Comparison of ENCODE assay signal across 8 cellular contexts in genomic region chr12:3604750-3605638, GRCh38.
DNase-seq lines count a peak whose midpoint lies in the region; ATAC-seq and TF ChIP-seq lines count a peak whose summit lies in the region.

No MANE protein-coding gene starts in this region.

- TF ChIP-seq CTCF in body of pancreas (IDR thresholded peaks at IDR 0.05) (no peak), suprapubic skin (IDR thresholded peaks at IDR 0.05) (no peak)

- TF ChIP-seq POLR2A in body of pancreas (IDR thresholded peaks at IDR 0.05) (no peak), suprapubic skin (IDR thresholded peaks at IDR 0.05) (no peak)

- peaks cover 48 to 66% (median 61%) of the 10 kb centered on the region in 10 experiments for H3K4me1 ChIP-seq in BLaER1 treated with 17β-estradiol and CSF1 and Interleukin-3, amounts not matched to agents 10 nM and 100 nM
- no peaks in the 10 kb centered on the region for H3K4me1 ChIP-seq in body of pancreas
- H3K4me1 ChIP-seq in suprapubic skin = peaks cover 13% of the 10 kb centered on the region

- H3K27ac ChIP-seq in BLaER1 treated with 17β-estradiol and CSF1 and Interleukin-3, amounts not matched to agents 10 nM and 100 nM = peak overlapping the region in 10 of 11 experiments; percentile 35 to 83 (median 74); a peak in 19 of 22 replicates
- H3K27ac ChIP-seq in body of pancreas (no peak overlapping the region), suprapubic skin (no peak overlapping the region)

- peaks cover 0 to 21% (median 0%) of the 10 kb centered on the region in 11 experiments; a peak in 2 of 22 replicates for H4K20me1 ChIP-seq in BLaER1 treated with 17β-estradiol and CSF1 and Interleukin-3, amounts not matched to agents 10 nM and 100 nM

- peak overlapping the region in 5 of 10 experiments; percentile 0 to 53 (median 16); a peak in 4 of 20 replicates for H3K4me3 ChIP-seq in BLaER1 treated with 17β-estradiol and CSF1 and Interleukin-3, amounts not matched to agents 10 nM and 100 nM
- H3K4me3 ChIP-seq in body of pancreas (no peak overlapping the region), suprapubic skin (no peak overlapping the region)

- WGBS in body of pancreas, 2 donors = 23 to 24% methylated on average over 14 of the region's 14 CpGs
- WGBS in suprapubic skin = 5% methylated on average over 11 of the region's 14 CpGs

- TF ChIP-seq EP300 in suprapubic skin (IDR thresholded peaks at IDR 0.05) = no peak

- H3K9ac ChIP-seq in BLaER1 treated with 17β-estradiol and CSF1 and Interleukin-3, amounts not matched to agents 10 nM and 100 nM = peak overlapping the region in 10 of 11 experiments; percentile 8 to 70 (median 58); a peak in 18 of 22 replicates

- H3K9me3 ChIP-seq in BLaER1 treated with 17β-estradiol and CSF1 and Interleukin-3, amounts not matched to agents 10 nM and 100 nM (replicated peaks in 1 of 11) = peaks cover 8 to 15% (median 12%) of the 10 kb centered on the region in 11 experiments
- H3K9me3 ChIP-seq in body of pancreas (no peaks in the 10 kb centered on the region), suprapubic skin (no peaks in the 10 kb centered on the region)

- DNase-seq in NCI-H1417 treated with DMSO at 0.1 percent for 48 hours (lab: John Stamatoyannopoulos, UW) = peak; percentile 78
- DNase-seq in body of pancreas = peak; percentile 57 to 80 (median 63)
- no peak for DNase-seq in left lobe of liver (ENCODE audit: low spot score)
- no peak for DNase-seq in NCI-H187 treated with DMSO at 0.1 percent for 48 hours (lab: John Stamatoyannopoulos, UW)
- no peak for DNase-seq in suprapubic skin (ENCODE audit: low spot score in 2 of 2)
- DNase-seq in NK-92 (lab: John Stamatoyannopoulos, UW; ENCODE audit: unreplicated experiment) = no peak

- no peaks in the 10 kb centered on the region for H3K27me3 ChIP-seq in BLaER1 treated with 17β-estradiol and CSF1 and Interleukin-3, amounts not matched to agents 10 nM and 100 nM
- H3K27me3 ChIP-seq in body of pancreas (no peaks in the 10 kb centered on the region), suprapubic skin (peaks cover 44% of the 10 kb centered on the region)

- peak overlapping the region; percentile 75 to 91 (median 84) for H3K4me2 ChIP-seq in BLaER1 treated with 17β-estradiol and CSF1 and Interleukin-3, amounts not matched to agents 10 nM and 100 nM

- intact Hi-C loops in body of pancreas (cut with DNase I) = no loop called here

- peak; percentile 45 for ATAC-seq in body of pancreas
- peak; percentile 23 for ATAC-seq in left lobe of liver
- ATAC-seq in HG03159 (IDR thresholded peaks at IDR 0.05; ENCODE audit: unreplicated experiment) = no peak

- peaks cover 4 to 22% (median 14%) of the 10 kb centered on the region in 11 experiments; a peak in 18 of 22 replicates for H3K36me3 ChIP-seq in BLaER1 treated with 17β-estradiol and CSF1 and Interleukin-3, amounts not matched to agents 10 nM and 100 nM
- no peaks in the 10 kb centered on the region for H3K36me3 ChIP-seq in body of pancreas (replicated peaks in 1 of 2; ENCODE audit: insufficient read depth in 1 of 2, low read depth in 2 of 2)
- no peaks in the 10 kb centered on the region for H3K36me3 ChIP-seq in suprapubic skin

Comparison
In these comparisons a context has a peak if more than half of its experiments do, and no peak if none do; other contexts are left out.
1. H3K27ac ChIP-seq: peak in BLaER1 treated with 17β-estradiol and CSF1 and Interleukin-3, amounts not matched to agents 10 nM and 100 nM (10 of 11); none in body of pancreas (0 of 4) and suprapubic skin (single experiment).
2. DNase-seq: peak in NCI-H1417 treated with DMSO at 0.1 percent for 48 hours (single experiment) and body of pancreas (4 of 4); none in left lobe of liver (single experiment), NCI-H187 treated with DMSO at 0.1 percent for 48 hours (single experiment), suprapubic skin (0 of 2) and NK-92 (single experiment).